Comparison of ENCODE assay signal across 21 cellular contexts in the genomic region with DNA sequence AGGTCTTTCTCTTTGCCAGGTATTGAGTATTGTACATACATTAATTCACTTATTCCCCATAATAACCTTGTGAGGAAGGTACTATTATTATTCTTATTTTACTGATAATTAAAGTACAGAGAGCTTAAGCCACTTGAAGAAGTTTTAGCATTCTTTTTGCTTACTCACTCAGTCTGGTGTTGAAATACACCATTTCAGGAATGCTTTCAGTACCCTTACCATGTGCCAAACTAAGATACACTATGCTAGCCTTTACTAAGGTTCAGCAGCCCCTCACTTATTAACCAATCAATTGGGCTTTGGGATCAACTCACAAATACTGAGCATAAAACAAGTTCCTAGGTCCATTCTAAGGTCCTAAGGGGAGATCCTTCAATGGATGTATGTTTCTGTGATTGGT.
"Had no signal": no experiment of that assay in that cellular context is flagged by ENCODE, and none has a peak within 500 bp of the region (broad histone marks: within the 10 kb centered on the region; RNA-seq: fewer than 3 reads in every experiment).

No MANE protein-coding gene starts in this region.

- H3K27ac ChIP-seq: SK-N-MC had no signal

- H3K36me3 Mint-ChIP-seq: activated CD8-positive, alpha-beta memory T cell treated with anti-CD3 and anti-CD28 coated beads, Interleukin-2, amount 10 ng/mL, durations not matched to agents 7 days and 5 days; activated naive CD8-positive, alpha-beta T cell had no signal

- H3K27me3 Mint-ChIP-seq: activated CD4-positive, alpha-beta T cell treated with anti-CD3 and anti-CD28 coated beads, Interleukin-2, amount 10 ng/mL, durations not matched to agents 24 days and 14 days; activated CD8-positive, alpha-beta memory T cell treated with anti-CD3 and anti-CD28 coated beads, Interleukin-2, amount 10 ng/mL, durations not matched to agents 7 days and 5 days; activated naive CD8-positive, alpha-beta T cell had no signal

- DNase-seq: activated CD4-positive, alpha-beta T cell treated with anti-CD3 and anti-CD28 coated beads, Interleukin-2, amount 10 ng/mL, durations not matched to agents 24 days and 14 days; activated CD4-positive, alpha-beta T cell treated with anti-CD3 and anti-CD28 coated beads, Interleukin-2, amount 50 U/mL, for 48 hours; activated CD4-positive, CD25-positive, alpha-beta regulatory T cell treated with anti-CD3 and anti-CD28 coated beads, Interleukin-2, amount 50 U/mL, for 72 hours; activated CD8-positive, alpha-beta memory T cell treated with anti-CD3 and anti-CD28 coated beads, Interleukin-2, amount 10 ng/mL, durations not matched to agents 7 days and 5 days; activated effector memory CD4-positive, alpha-beta T cell treated with anti-CD3 and anti-CD28 coated beads, Interleukin-2, amount 50 U/mL, for 16 hours; activated naive CD4-positive, alpha-beta T cell treated with anti-CD3 and anti-CD28 coated beads for 36 hours; activated T-cell treated with anti-CD3 and anti-CD28 coated beads, Interleukin-2, amount 50 U/mL, for 24 hours; amygdala; Kasumi-1; KBM-7; NCI-H1092; NCI-H1436 treated with DMSO at 0.1 percent for 48 hours; NCI-H187; NCI-H2081; NCI-H510A treated with DMSO at 0.1 percent for 48 hours; NCI-H69; NK-92 treated with Interleukin-12 subunit alpha and Interleukin-12 subunit beta, amount 100 ng/mL, for 24 hours; OCI-M1 had no signal

- H3K4me3 ChIP-seq: SK-N-MC had no signal

- H3K9me3 Mint-ChIP-seq: activated CD4-positive, alpha-beta T cell treated with anti-CD3 and anti-CD28 coated beads, Interleukin-2, amount 10 ng/mL, durations not matched to agents 24 days and 14 days; activated naive CD4-positive, alpha-beta T cell treated with anti-CD3 and anti-CD28 coated beads for 36 hours; activated T-cell treated with anti-CD3 and anti-CD28 coated beads, Interleukin-2, amount 50 U/mL, for 24 hours; activated T-helper 1 cell treated with anti-CD3 and anti-CD28 coated beads, Interleukin-12 subunit alpha, Interleukin-12 subunit beta, Interleukin-2, Interleukin-4 antibody, amounts not matched to agents 30 ng/mL and 10 ng/mL and 1 ng/mL, durations not matched to agents 14 hours and 24 hours and 36 hours had no signal

- H3K4me3 Mint-ChIP-seq: activated CD4-positive, alpha-beta T cell treated with anti-CD3 and anti-CD28 coated beads, Interleukin-2, amount 10 ng/mL, durations not matched to agents 24 days and 14 days; activated CD8-positive, alpha-beta memory T cell treated with anti-CD3 and anti-CD28 coated beads, Interleukin-2, amount 10 ng/mL, durations not matched to agents 7 days and 5 days; activated naive CD4-positive, alpha-beta T cell treated with anti-CD3 and anti-CD28 coated beads for 36 hours; activated naive CD8-positive, alpha-beta T cell; activated T-cell treated with anti-CD3 and anti-CD28 coated beads, Interleukin-2, amount 50 U/mL, for 24 hours; activated T-helper 1 cell treated with anti-CD3 and anti-CD28 coated beads, Interleukin-12 subunit alpha, Interleukin-12 subunit beta, Interleukin-2, Interleukin-4 antibody, amounts not matched to agents 30 ng/mL and 10 ng/mL and 1 ng/mL, durations not matched to agents 14 hours and 24 hours and 36 hours had no signal

- H3K27ac Mint-ChIP-seq: activated CD4-positive, alpha-beta T cell treated with anti-CD3 and anti-CD28 coated beads, Interleukin-2, amount 10 ng/mL, durations not matched to agents 24 days and 14 days; activated CD8-positive, alpha-beta memory T cell treated with anti-CD3 and anti-CD28 coated beads, Interleukin-2, amount 10 ng/mL, durations not matched to agents 7 days and 5 days; activated naive CD4-positive, alpha-beta T cell treated with anti-CD3 and anti-CD28 coated beads for 36 hours; activated naive CD8-positive, alpha-beta T cell; activated T-cell treated with anti-CD3 and anti-CD28 coated beads, Interleukin-2, amount 50 U/mL, for 24 hours; activated T-helper 1 cell treated with anti-CD3 and anti-CD28 coated beads, Interleukin-12 subunit alpha, Interleukin-12 subunit beta, Interleukin-2, Interleukin-4 antibody, amounts not matched to agents 30 ng/mL and 10 ng/mL and 1 ng/mL, durations not matched to agents 14 hours and 24 hours and 36 hours had no signal

- H3K4me1 Mint-ChIP-seq: activated CD4-positive, alpha-beta T cell treated with anti-CD3 and anti-CD28 coated beads, Interleukin-2, amount 10 ng/mL, durations not matched to agents 24 days and 14 days; activated CD8-positive, alpha-beta memory T cell treated with anti-CD3 and anti-CD28 coated beads, Interleukin-2, amount 10 ng/mL, durations not matched to agents 7 days and 5 days had no signal
